15 cellular contexts compared by ENCODE assay signal in genomic region chrX:154351183-154352011, GRCh38. TPM values are rescaled to one million over a fixed set of nuclear protein-coding genes. Genes with fewer than 3 reads are reported as not detected.
DNase-seq lines count a peak whose midpoint lies in the region; FAIRE-seq and TF ChIP-seq lines count a peak whose summit lies in the region.
"Had no signal": no experiment of that assay in that cellular context is flagged by ENCODE, and none has a peak within 500 bp of the region (broad histone marks: within the 10 kb centered on the region; RNA-seq: fewer than 3 reads in every experiment).

No MANE protein-coding gene starts in this region.

- H2BK5ac ChIP-seq in H1 (ENCODE audit: low read depth, low read length), result no peak overlapping the region

- WGBS in H1 (ENCODE audit: extremely low coverage in 1 of 2, insufficient coverage in 1 of 2, insufficient read length in 1 of 2, insufficient replicate concordance in 2 of 2, low coverage in 1 of 2, low lambda C conversion rate in 2 of 2, missing lambda C conversion rate in 1 of 2), 2 experiments, result 95% methylated on average over 21 of the region's 30 CpGs; no CpG with 5 or more reads in 1 of the 2 experiments
- 40 to 72% (median 60%) methylated on average over 4 to 30 of the region's 30 CpGs for WGBS in spleen, 5 donors

- no peak overlapping the region for H3K27ac ChIP-seq in H1 (ENCODE audit: low read depth, low read length)
- H3K27ac ChIP-seq in spleen, result peak overlapping the region; percentile 32 to 85 (median 60)

- H3K4ac ChIP-seq in H1 (replicated peaks; ENCODE audit: insufficient read length, low read depth, low read length), result no peak overlapping the region

- no peak overlapping the region; the same call in 1 of the 2 replicates for H4K8ac ChIP-seq in H1 (ENCODE audit: extremely low read depth, insufficient read depth, low read length)

- H3K4me3 ChIP-seq in H1 (ENCODE audit: extremely low read depth in 1 of 4, insufficient read depth in 2 of 4, low read depth in 3 of 4, low read length in 4 of 4) (no peak overlapping the region), spleen (peak overlapping the region in 1 of 8 donors; percentile 24)

- H3K23ac ChIP-seq in H1 (ENCODE audit: insufficient read length), result no peak overlapping the region

- no peak for TF ChIP-seq EP300 in H1 (IDR thresholded peaks at IDR 0.05; ENCODE audit: borderline replicate concordance in 1 of 2, low read depth in 2 of 2, low read length in 2 of 2)

- no peaks in the 10 kb centered on the region for H3K23me2 ChIP-seq in H1 (ENCODE audit: low read depth, low read length)

- H2BK120ac ChIP-seq in H1 (replicated peaks; ENCODE audit: low read depth, low read length), result no peak overlapping the region

- TF ChIP-seq CTCF in H1 (IDR thresholded peaks at IDR 0.05; ENCODE audit: control extremely low read depth in 1 of 3, insufficient read depth in 1 of 3, low read depth in 1 of 3, low read length in 3 of 3), result no peak
- no peak for TF ChIP-seq CTCF in spleen (IDR thresholded peaks at IDR 0.05 in 8 of 11, conservative IDR thresholded peaks at IDR 0.05 in 3 of 11)

- no peak overlapping the region for H2AK5ac ChIP-seq in H1 (ENCODE audit: low read depth, low read length)

- H3K36me3 ChIP-seq in H1 (ENCODE audit: control insufficient read depth in 2 of 4, insufficient read depth in 4 of 4, low read length in 3 of 4), result peaks cover 31 to 82% (median 67%) of the 10 kb centered on the region in 4 experiments
- H3K36me3 ChIP-seq in spleen, result peaks cover 0 to 84% (median 73%) of the 10 kb centered on the region in 6 donors

- no peaks in the 10 kb centered on the region for H3K27me3 ChIP-seq in H1 (replicated peaks in 1 of 4; ENCODE audit: control insufficient read depth in 3 of 4, extremely low read depth in 1 of 4, insufficient read depth in 3 of 4, low read length in 3 of 4)
- H3K27me3 ChIP-seq in spleen (replicated peaks in 1 of 7), result no peaks in the 10 kb centered on the region

- peak; percentile 70 for DNase-seq in activated CD8-positive, alpha-beta memory T cell treated with anti-CD3 and anti-CD28 coated beads for 24 hours
- no peak for DNase-seq in activated CD8-positive, alpha-beta memory T cell treated with anti-CD3 and anti-CD28 coated beads, Interleukin-2, amount 50 U/mL, for 48 hours
- DNase-seq in T-helper 22 cell (ENCODE audit: low read depth), result peak; percentile 49
- DNase-seq in H1 (ENCODE audit: low read depth in 1 of 2, low spot score in 2 of 2), result no peak
- DNase-seq in spleen, result peak; percentile 88
- no peak for DNase-seq in hepatic stellate cell (ENCODE audit: low spot score)
- no peak for DNase-seq in GDM1 (lab: John Stamatoyannopoulos, UW)
- no peak for DNase-seq in LoVo (ENCODE audit: low spot score)
- DNase-seq: caudate nucleus, DND-41, NCI-H524 had no signal

- no peak overlapping the region for H2AFZ ChIP-seq in H1 (ENCODE audit: low read length)

- no peak overlapping the region for H3K56ac ChIP-seq in H1 (replicated peaks; ENCODE audit: insufficient read length, low read depth, low read length)

- no peak overlapping the region for H2BK12ac ChIP-seq in H1 (ENCODE audit: low read depth, low read length)

- peaks cover 0 to 25% of the 10 kb centered on the region in 2 experiments for H4K20me1 ChIP-seq in H1 (replicated peaks in 1 of 2; ENCODE audit: control insufficient read depth in 1 of 2, insufficient read depth in 2 of 2, low read length in 2 of 2)

- POLR2A ChIA-PET in H1 (lab: Charles Lee; ENCODE audit: partially characterized antibody), result interaction anchor here (0.6 to 15.6 kb wide), 4 partner anchors 14 to 48 kb away, joined by 3 to 348 read pairs (median 29); partner anchors contain the start of gene RPL10

- no peak overlapping the region for H3K4me2 ChIP-seq in H1 (ENCODE audit: insufficient read depth in 1 of 2, low read depth in 2 of 2, low read length in 2 of 2)

- CTCF ChIA-PET in H1 (lab: Charles Lee; ENCODE audit: partially characterized antibody), result no interaction called here

- no peaks in the 10 kb centered on the region for H3K79me1 ChIP-seq in H1 (ENCODE audit: low read depth, low read length)

- H3K79me2 ChIP-seq in H1 (ENCODE audit: control insufficient read depth in 1 of 2, insufficient read depth in 2 of 2, low read length in 2 of 2), result no peaks in the 10 kb centered on the region

- no peak overlapping the region for H3K18ac ChIP-seq in H1 (ENCODE audit: extremely low read depth, low read length)

- no peak for TF ChIP-seq RAD21 in H1 (IDR thresholded peaks at IDR 0.05 in 1 of 2, conservative IDR thresholded peaks at IDR 0.05 in 1 of 2; ENCODE audit: low read depth in 2 of 2, low read length in 2 of 2)

- H3K9me3 ChIP-seq in H1 (ENCODE audit: insufficient read depth in 2 of 2, low read depth in 1 of 2, low read length in 1 of 2) (no peaks in the 10 kb centered on the region), spleen (no peaks in the 10 kb centered on the region)

- no peak overlapping the region for H3K14ac ChIP-seq in H1 (ENCODE audit: insufficient read length)

- no peak overlapping the region for H4K5ac ChIP-seq in H1 (ENCODE audit: insufficient read length, low read depth, low read length)

- FAIRE-seq in H1 (lab: Jason Lieb, UNC), result no peak
- FAIRE-seq: GM18507 had no signal

- intact Hi-C loops in spleen (cut with DNase I; ENCODE audit: low total_unique reads), result no loop called here

- H2BK20ac ChIP-seq in H1 (ENCODE audit: low read length), result no peak overlapping the region

- H3K4me1 ChIP-seq in H1 (replicated peaks in 1 of 4; ENCODE audit: control insufficient read depth in 3 of 4, insufficient read depth in 4 of 4, low read length in 3 of 4), result no peaks in the 10 kb centered on the region
- peaks cover 5 to 80% (median 44%) of the 10 kb centered on the region in 6 donors for H3K4me1 ChIP-seq in spleen

- no peak overlapping the region for H3K9ac ChIP-seq in H1 (replicated peaks in 1 of 4; ENCODE audit: extremely low read depth in 1 of 4, low read depth in 3 of 4, low read length in 3 of 4)

- no peak overlapping the region for H2BK15ac ChIP-seq in H1 (ENCODE audit: low read length)

- TF ChIP-seq POLR2A in H1 (IDR thresholded peaks at IDR 0.05; ENCODE audit: control extremely low read depth in 1 of 2, low read depth in 2 of 2, low read length in 2 of 2), result no peak; a peak in 1 of 3 replicates
- no peak for TF ChIP-seq POLR2A in spleen (IDR thresholded peaks at IDR 0.05)

- no peak overlapping the region for H4K91ac ChIP-seq in H1 (replicated peaks; ENCODE audit: insufficient read length, low read length)

RNA-seq across cellular contexts. Expression of gene FLNA, which starts 23.0 kb away (rescaled TPM):
- 925 and 957 TPM in 2 replicates for total RNA-seq in H1 (2021; fragmentation: NEBNext Ultra II Directional; extraction: Animal tissue kit (Norgen Biotek cat#: 25700))
- polyA plus RNA-seq in H1 (2011; rRNA removed) (315 and 451 TPM in 2 replicates), spleen (100 to 1,000 TPM; 259 to 548 (median 322) TPM)
- polyA plus RNA-seq in H1 (2011; cell fraction: cytosol; rRNA removed), result 251 TPM
- polyA plus RNA-seq in H1 (2011; cell fraction: nucleus; rRNA removed), result 1,759 TPM
- polyA plus RNA-seq in H1 (2012, experiment 1 of 2), result 767 to 1,094 TPM (median 1,076 TPM) in 4 replicates
- polyA plus RNA-seq in H1 (2012, experiment 2 of 2), result 883 TPM
- 705 TPM for polyA plus RNA-seq in H1 (2013, experiment 1 of 2)
- 715 TPM for polyA plus RNA-seq in H1 (2013, experiment 2 of 2)
- polyA minus RNA-seq in H1 (2011; rRNA and poly(A)+ RNA removed), result 1,078 and 1,259 TPM in 2 replicates
- 972 TPM for polyA minus RNA-seq in H1 (2011; cell fraction: cytosol; rRNA and poly(A)+ RNA removed)
- 786 TPM for polyA minus RNA-seq in H1 (2011; cell fraction: nucleus; rRNA and poly(A)+ RNA removed)
- 1,000 to 10,000 TPM in 1 of 7 donors, 100 to 1,000 TPM in 6; 401 to 1,447 (median 668) TPM for total RNA-seq in spleen

RNA-seq across cellular contexts. Expression of gene EMD, which starts 27.7 kb away (rescaled TPM):
- 104 and 109 TPM in 2 replicates for total RNA-seq in H1 (2021; fragmentation: NEBNext Ultra II Directional; extraction: Animal tissue kit (Norgen Biotek cat#: 25700))
- polyA plus RNA-seq in H1 (2011; rRNA removed) (45.5 and 128 TPM in 2 replicates), spleen (10 to 100 TPM; 77.8 to 83.1 (median 78.9) TPM)
- polyA plus RNA-seq in H1 (2011; cell fraction: cytosol; rRNA removed), result 88.6 TPM
- 218 TPM for polyA plus RNA-seq in H1 (2011; cell fraction: nucleus; rRNA removed)
- 84.6 to 114 TPM (median 106 TPM) in 4 replicates for polyA plus RNA-seq in H1 (2012, experiment 1 of 2)
- 104 TPM for polyA plus RNA-seq in H1 (2012, experiment 2 of 2)
- 71.7 TPM for polyA plus RNA-seq in H1 (2013, experiment 1 of 2)
- polyA plus RNA-seq in H1 (2013, experiment 2 of 2), result 72.0 TPM
- polyA minus RNA-seq in H1 (2011; rRNA and poly(A)+ RNA removed), result 21.4 and 56.1 TPM in 2 replicates
- 62.9 TPM for polyA minus RNA-seq in H1 (2011; cell fraction: cytosol; rRNA and poly(A)+ RNA removed)
- polyA minus RNA-seq in H1 (2011; cell fraction: nucleus; rRNA and poly(A)+ RNA removed), result 71.8 TPM
- 10 to 100 TPM; 29.8 to 56.3 (median 49.9) TPM for total RNA-seq in spleen

RNA-seq across cellular contexts. Expression of gene RPL10, which starts 46.8 kb away (rescaled TPM):
- total RNA-seq in H1 (2021; fragmentation: NEBNext Ultra II Directional; extraction: Animal tissue kit (Norgen Biotek cat#: 25700)), result 2,633 and 2,739 TPM in 2 replicates
- polyA plus RNA-seq in H1 (2011; rRNA removed), result 4,127 and 4,293 TPM in 2 replicates
- 5,761 TPM for polyA plus RNA-seq in H1 (2011; cell fraction: cytosol; rRNA removed)
- 3,153 TPM for polyA plus RNA-seq in H1 (2011; cell fraction: nucleus; rRNA removed)
- 3,130 to 3,861 TPM (median 3,536 TPM) in 4 replicates for polyA plus RNA-seq in H1 (2012, experiment 1 of 2)
- polyA plus RNA-seq in H1 (2012, experiment 2 of 2), result 7,339 TPM
- polyA plus RNA-seq in H1 (2013, experiment 1 of 2), result 3,375 TPM
- 3,168 TPM for polyA plus RNA-seq in H1 (2013, experiment 2 of 2)
- polyA minus RNA-seq in H1 (2011; rRNA and poly(A)+ RNA removed), result 1,237 and 1,471 TPM in 2 replicates
- polyA minus RNA-seq in H1 (2011; cell fraction: cytosol; rRNA and poly(A)+ RNA removed), result 1,290 TPM
- 850 TPM for polyA minus RNA-seq in H1 (2011; cell fraction: nucleus; rRNA and poly(A)+ RNA removed)
- total RNA-seq in spleen, result 1,000 to 10,000 TPM; 2,711 to 4,089 (median 3,238) TPM
- 1,000 to 10,000 TPM; 6,919 to 9,324 (median 8,870) TPM for polyA plus RNA-seq in spleen

RNA-seq across cellular contexts. Expression of gene TKTL1, which starts 55.8 kb away (rescaled TPM):
- not detected in 2 replicates for total RNA-seq in H1 (2021; fragmentation: NEBNext Ultra II Directional; extraction: Animal tissue kit (Norgen Biotek cat#: 25700))
- polyA plus RNA-seq in H1 (2011; rRNA removed) (0.03 and 0.05 TPM in 2 replicates), spleen (under 1 TPM; 0.13 to 0.57 (median 0.24) TPM)
- polyA plus RNA-seq in H1 (2011; cell fraction: cytosol; rRNA removed), result 0.03 TPM
- not detected for polyA plus RNA-seq in H1 (2011; cell fraction: nucleus; rRNA removed)
- polyA plus RNA-seq in H1 (2012, experiment 1 of 2), result not detected in 4 replicates
- not detected for polyA plus RNA-seq in H1 (2012, experiment 2 of 2)
- not detected for polyA plus RNA-seq in H1 (2013, experiment 1 of 2)
- polyA plus RNA-seq in H1 (2013, experiment 2 of 2), result 0.02 TPM
- polyA minus RNA-seq in H1 (2011; rRNA and poly(A)+ RNA removed), result 0.27 TPM in 1 of 2 replicates, not detected in the other
- polyA minus RNA-seq in H1 (2011; cell fraction: cytosol; rRNA and poly(A)+ RNA removed), result not detected
- polyA minus RNA-seq in H1 (2011; cell fraction: nucleus; rRNA and poly(A)+ RNA removed), result not detected
- 1 to 10 TPM in 3 of 7 donors, under 1 TPM in 3, not detected in 1; 0.42 to 3.7 (median 1.2) TPM for total RNA-seq in spleen
- total RNA-seq: fibroblast of villous mesenchyme, kidney epithelial cell, osteocyte had no signal

RNA-seq across cellular contexts. Expression of gene TEX28, which starts 56.5 kb away (rescaled TPM):
- not detected in 2 replicates for total RNA-seq in H1 (2021; fragmentation: NEBNext Ultra II Directional; extraction: Animal tissue kit (Norgen Biotek cat#: 25700))
- not detected in 2 replicates for polyA plus RNA-seq in H1 (2011; rRNA removed)
- not detected for polyA plus RNA-seq in H1 (2011; cell fraction: cytosol; rRNA removed)
- polyA plus RNA-seq in H1 (2011; cell fraction: nucleus; rRNA removed), result not detected
- not detected in 4 replicates for polyA plus RNA-seq in H1 (2012, experiment 1 of 2)
- polyA plus RNA-seq in H1 (2012, experiment 2 of 2), result not detected
- polyA plus RNA-seq in H1 (2013, experiment 1 of 2), result not detected
- polyA plus RNA-seq in H1 (2013, experiment 2 of 2), result not detected
- not detected in 2 replicates for polyA minus RNA-seq in H1 (2011; rRNA and poly(A)+ RNA removed)
- polyA minus RNA-seq in H1 (2011; cell fraction: cytosol; rRNA and poly(A)+ RNA removed), result not detected
- polyA minus RNA-seq in H1 (2011; cell fraction: nucleus; rRNA and poly(A)+ RNA removed), result not detected
- total RNA-seq in spleen, result not detected
- not detected for polyA plus RNA-seq in spleen
- total RNA-seq: fibroblast of villous mesenchyme, kidney epithelial cell, osteocyte had no signal

Comparison
In these comparisons a context has a peak if more than half of its experiments do, and no peak if none do; other contexts are left out.
1. DNase-seq: peak in activated CD8-positive, alpha-beta memory T cell treated with anti-CD3 and anti-CD28 coated beads for 24 hours (single experiment), T-helper 22 cell (single experiment) and spleen (single experiment); none in activated CD8-positive, alpha-beta memory T cell treated with anti-CD3 and anti-CD28 coated beads, Interleukin-2, amount 50 U/mL, for 48 hours (single experiment), H1 (0 of 2), hepatic stellate cell (single experiment), GDM1 (single experiment) and LoVo (single experiment).